ENCODE assay signal across 27 cellular contexts in the genomic region with DNA sequence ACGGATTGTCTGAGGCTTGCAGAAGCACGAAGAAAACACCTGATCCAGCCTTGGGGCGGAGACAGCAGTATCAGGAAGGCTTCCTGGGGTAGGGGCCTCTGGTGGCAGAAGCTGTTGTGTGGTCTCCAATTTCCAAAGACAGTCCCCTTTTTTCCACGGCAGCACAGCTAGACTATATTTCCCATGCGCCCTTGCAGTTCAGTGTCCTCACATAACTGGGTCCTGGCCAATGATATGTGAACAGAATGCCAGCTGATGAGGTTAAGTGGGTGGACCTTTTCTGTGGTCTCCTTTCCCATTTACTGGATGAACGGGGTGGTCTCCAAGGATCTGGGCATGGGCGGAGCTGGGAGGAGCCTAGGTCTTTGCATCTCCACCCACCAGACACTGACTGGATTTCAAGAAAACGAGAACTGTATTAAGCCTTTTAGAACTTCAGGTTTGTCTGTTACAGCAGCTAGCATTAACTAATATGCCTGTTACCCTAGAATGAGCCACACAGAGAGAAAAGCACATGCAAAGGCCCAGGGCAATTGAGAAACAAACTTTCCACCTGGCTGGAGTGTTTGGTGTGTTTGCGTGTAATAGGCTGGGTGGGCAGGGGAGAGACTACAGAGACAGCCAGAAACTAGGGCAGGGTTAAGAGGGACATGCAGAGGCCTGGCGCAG. TPM values are rescaled to one million over a fixed set of nuclear protein-coding genes. Genes with fewer than 3 reads are reported as not detected.
DNase-seq lines count a peak whose midpoint lies in the region; ATAC-seq and TF ChIP-seq lines count a peak whose summit lies in the region.
"Had no signal": no experiment of that assay in that cellular context is flagged by ENCODE, and none has a peak within 500 bp of the region (broad histone marks: within the 10 kb centered on the region; RNA-seq: fewer than 3 reads in every experiment).

No MANE protein-coding gene starts in this region.

- H3K27ac ChIP-seq in mesenchymal stem cell (ENCODE audit: low read length, poor library complexity, severe bottlenecking): no peak overlapping the region
- H3K27ac ChIP-seq: 22Rv1, GM23248, PC-9, RWPE1 had no signal

- no peak for ATAC-seq in T-helper 17 cell
- no peak for ATAC-seq in sciatic nerve
- ATAC-seq in stimulated activated naive CD8-positive, alpha-beta T cell treated with anti-CD3 and anti-CD28 coated beads, Interleukin-15, Interleukin-2, amounts not matched to agents 100 U/mL and 50 U/mL, for 24 hours: no peak
- ATAC-seq: HCT116, SK-N-SH treated with all-trans-retinoic acid at 6 μM for 48 hours had no signal

- H3K4me3 ChIP-seq in mesenchymal stem cell (ENCODE audit: insufficient read depth in 1 of 2, low read depth in 1 of 2, low read length in 2 of 2) (no peak overlapping the region), foreskin fibroblast (ENCODE audit: low read depth in 1 of 2, low read length in 2 of 2) (no peak overlapping the region)
- H3K4me3 ChIP-seq: GM23248, PC-9 had no signal

- no peak overlapping the region for H2AK5ac ChIP-seq in mesenchymal stem cell (ENCODE audit: low read length, severe bottlenecking)

- H4K8ac ChIP-seq in mesenchymal stem cell (ENCODE audit: low read length): no peak overlapping the region

- peaks cover 14% of the 10 kb centered on the region for H3K27me3 Mint-ChIP-seq in T-helper 17 cell

- H3K9me3 ChIP-seq in T-helper 17 cell (ENCODE audit: control insufficient read depth, low read length, poor library complexity, severe bottlenecking) (no peaks in the 10 kb centered on the region), mesenchymal stem cell (ENCODE audit: control insufficient read depth, low read length) (no peaks in the 10 kb centered on the region)

- H3K9ac ChIP-seq in mesenchymal stem cell (ENCODE audit: low read length): no peak overlapping the region
- H3K9ac ChIP-seq: GM23248 had no signal

- H2BK12ac ChIP-seq in mesenchymal stem cell (ENCODE audit: low read length in 2 of 2): no peak overlapping the region

- H2BK5ac ChIP-seq in mesenchymal stem cell (ENCODE audit: low read depth, low read length, poor library complexity, severe bottlenecking): no peak overlapping the region

- no peak overlapping the region for H2BK120ac ChIP-seq in mesenchymal stem cell (ENCODE audit: low read depth, low read length)

- H2AFZ ChIP-seq in mesenchymal stem cell (ENCODE audit: low read depth, low read length): no peak overlapping the region
- H2AFZ ChIP-seq: GM23248, PC-9 had no signal

- H2BK15ac ChIP-seq in mesenchymal stem cell (ENCODE audit: low read depth, poor library complexity, severe bottlenecking): no peak overlapping the region

- no peak overlapping the region for H3K18ac ChIP-seq in mesenchymal stem cell (ENCODE audit: low read depth in 1 of 2, low read length in 2 of 2)

- H3K36me3 ChIP-seq in mesenchymal stem cell (ENCODE audit: control insufficient read depth in 1 of 2, insufficient read depth in 2 of 2, low read depth in 1 of 2, low read length in 2 of 2): peaks cover 0 to 3% of the 10 kb centered on the region in 2 experiments

- peaks cover 33% of the 10 kb centered on the region for H3K79me1 ChIP-seq in mesenchymal stem cell (replicated peaks; ENCODE audit: low read length, poor library complexity, severe bottlenecking)

- intact Hi-C loops in sciatic nerve (cut with DNase I): no loop called here

- no peaks in the 10 kb centered on the region for H3K4me1 Mint-ChIP-seq in T-helper 17 cell
- H3K4me1 Mint-ChIP-seq: IgD-negative memory B cell had no signal

- peaks cover 3% of the 10 kb centered on the region for H3K36me3 Mint-ChIP-seq in T-helper 17 cell (ENCODE audit: low read depth)
- H3K36me3 Mint-ChIP-seq: CD8-positive, alpha-beta memory T cell; IgD-negative memory B cell had no signal

- H3K4ac ChIP-seq in mesenchymal stem cell (ENCODE audit: low read depth in 1 of 2, low read length in 2 of 2): no peak overlapping the region

- H3K14ac ChIP-seq in mesenchymal stem cell (ENCODE audit: low read length in 2 of 2): no peak overlapping the region

- no peak overlapping the region for H3K4me3 Mint-ChIP-seq in T-helper 17 cell
- H3K4me3 Mint-ChIP-seq: CD8-positive, alpha-beta memory T cell; IgD-negative memory B cell had no signal

- no peak overlapping the region for H4K91ac ChIP-seq in mesenchymal stem cell (ENCODE audit: low read length)

- no peak overlapping the region for H3K4me2 ChIP-seq in mesenchymal stem cell (ENCODE audit: low read length, poor library complexity, severe bottlenecking)
- H3K4me2 ChIP-seq: PC-9 had no signal

- H3K23ac ChIP-seq in mesenchymal stem cell (ENCODE audit: low read length in 2 of 2): no peak overlapping the region

- H3K27ac Mint-ChIP-seq in T-helper 17 cell: peak overlapping the region; percentile 69
- H3K27ac Mint-ChIP-seq: CD8-positive, alpha-beta memory T cell had no signal

- H3K27me3 ChIP-seq in mesenchymal stem cell (ENCODE audit: control insufficient read depth in 1 of 2, insufficient read depth in 1 of 2, low read length in 2 of 2): peaks cover 0 to 78% of the 10 kb centered on the region in 2 experiments

- peaks cover 34% of the 10 kb centered on the region for H3K4me1 ChIP-seq in mesenchymal stem cell (ENCODE audit: control insufficient read depth, insufficient read depth, low read depth, low read length)

- 77% methylated on average over 9 of the region's 10 CpGs for WGBS in mesenchymal stem cell

- DNase-seq in NCI-H2171 treated with DMSO at 0.1 percent for 48 hours (lab: John Stamatoyannopoulos, UW) (peak; percentile 24), NCI-H2171 (lab: John Stamatoyannopoulos, UW) (no peak), T-helper 17 cell (no peak), iPS DF 19.7 (ENCODE audit: low read depth, low spot score) (peak; percentile 61), mesenchymal stem cell (no peak), foreskin fibroblast (no peak), sciatic nerve (ENCODE audit: low spot score) (no peak)
- DNase-seq in stimulated activated naive CD8-positive, alpha-beta T cell treated with anti-CD3 and anti-CD28 coated beads, Interleukin-15, Interleukin-2, amounts not matched to agents 100 U/mL and 50 U/mL, for 24 hours: no peak
- DNase-seq: AML-193; C1 segment of cervical spinal cord; CD8-positive, alpha-beta memory T cell; GDM1; GM23248; Karpas-422; MV-4-11; NCI-H1105 treated with DMSO at 0.1 percent for 48 hours; NCI-H2081 treated with DMSO at 0.1 percent for 48 hours; NCI-H69; PC-9; SHP77 treated with DMSO at 0.1 percent for 48 hours had no signal

- no peak for TF ChIP-seq CTCF in foreskin fibroblast (IDR thresholded peaks at IDR 0.05; ENCODE audit: low read depth, low read length)

RNA-seq across cellular contexts. Expression of gene GAL3ST1, which starts 6.2 kb away (rescaled TPM):
- total RNA-seq in T-helper 17 cell: not detected
- not detected for polyA plus RNA-seq in mesenchymal stem cell (2013, experiment 1 of 2)
- not detected for polyA plus RNA-seq in mesenchymal stem cell (2013, experiment 2 of 2)
- 26.3 TPM for total RNA-seq in sciatic nerve
- total RNA-seq: GM23248, M059J had no signal
- polyA plus RNA-seq: GM23248, IgD-negative memory B cell had no signal

RNA-seq across cellular contexts. Expression of gene SEC14L6, which starts 21.7 kb away (rescaled TPM):
- total RNA-seq in T-helper 17 cell (not detected), sciatic nerve (4.3 TPM)
- not detected for polyA plus RNA-seq in mesenchymal stem cell (2013, experiment 1 of 2)
- polyA plus RNA-seq in mesenchymal stem cell (2013, experiment 2 of 2): not detected
- total RNA-seq: CD8-positive, alpha-beta memory T cell; GM23248; M059J; NCI-H460 had no signal
- polyA plus RNA-seq: GM23248, IgD-negative memory B cell had no signal

RNA-seq across cellular contexts. Expression of gene PES1, which starts 23.4 kb away (rescaled TPM):
- total RNA-seq in T-helper 17 cell (10 to 100 TPM; 35.9 to 37.8 TPM), sciatic nerve (46.6 TPM)
- 48.9 TPM for polyA plus RNA-seq in mesenchymal stem cell (2013, experiment 1 of 2)
- 48.6 TPM for polyA plus RNA-seq in mesenchymal stem cell (2013, experiment 2 of 2)

RNA-seq across cellular contexts. Expression of gene TCN2, which starts 38.7 kb away (rescaled TPM):
- total RNA-seq in T-helper 17 cell (under 1 TPM; 0.55 to 0.65 TPM), sciatic nerve (21.6 TPM)
- polyA plus RNA-seq in mesenchymal stem cell (2013, experiment 1 of 2): 16.2 TPM
- polyA plus RNA-seq in mesenchymal stem cell (2013, experiment 2 of 2): 16.3 TPM

Comparison
In these comparisons a context has a peak if more than half of its experiments do, and no peak if none do; other contexts are left out.
1. DNase-seq: peak in NCI-H2171 treated with DMSO at 0.1 percent for 48 hours (single experiment) and iPS DF 19.7 (single experiment); none in NCI-H2171 (single experiment), T-helper 17 cell (0 of 3), mesenchymal stem cell (single experiment), foreskin fibroblast (0 of 2), sciatic nerve (single experiment) and stimulated activated naive CD8-positive, alpha-beta T cell treated with anti-CD3 and anti-CD28 coated beads, Interleukin-15, Interleukin-2, amounts not matched to agents 100 U/mL and 50 U/mL, for 24 hours (single experiment).
2. RNA of gene GAL3ST1, which starts 6.2 kb away (total RNA-seq): 26.3 TPM in sciatic nerve (single experiment); not detected in T-helper 17 cell; every median in the first group is over 10 times any median in the second.